Comparison of ENCODE assay signal across 8 cellular contexts in genomic region chr4:15234101-15234500, GRCh38.
DNase-seq lines count a peak whose midpoint lies in the region; ATAC-seq, FAIRE-seq and TF ChIP-seq lines count a peak whose summit lies in the region.

No MANE protein-coding gene starts in this region.

- no peaks in the 10 kb centered on the region for H3K36me3 Mint-ChIP-seq in T-cell
- no peaks in the 10 kb centered on the region for H3K36me3 Mint-ChIP-seq in stimulated activated memory B cell treated with anti-CD40 and anti-IgM and Interleukin-4, amounts not matched to agents 10 μg/mL and 1 μg/mL and 100 μg/mL, for 72 hours

- H3K4me1 Mint-ChIP-seq in T-cell: peaks cover 30 to 40% (median 32%) of the 10 kb centered on the region in 3 donors
- peaks cover 19% of the 10 kb centered on the region for H3K4me1 Mint-ChIP-seq in stimulated activated memory B cell treated with anti-CD40 and anti-IgM and Interleukin-4, amounts not matched to agents 10 μg/mL and 1 μg/mL and 100 μg/mL, for 72 hours

- H3K4me3 Mint-ChIP-seq in T-cell: peak overlapping the region; percentile 4 to 79 (median 37)
- no peak overlapping the region for H3K4me3 Mint-ChIP-seq in stimulated activated memory B cell treated with anti-CD40 and anti-IgM and Interleukin-4, amounts not matched to agents 10 μg/mL and 1 μg/mL and 100 μg/mL, for 72 hours

- peak overlapping the region; percentile 89 for H3K27ac Mint-ChIP-seq in T-cell
- peak overlapping the region; percentile 22 for H3K27ac Mint-ChIP-seq in stimulated activated memory B cell treated with anti-CD40 and anti-IgM and Interleukin-4, amounts not matched to agents 10 μg/mL and 1 μg/mL and 100 μg/mL, for 72 hours

- H3K27me3 Mint-ChIP-seq in T-cell: no peaks in the 10 kb centered on the region
- H3K27me3 Mint-ChIP-seq in stimulated activated memory B cell treated with anti-CD40 and anti-IgM and Interleukin-4, amounts not matched to agents 10 μg/mL and 1 μg/mL and 100 μg/mL, for 72 hours: no peaks in the 10 kb centered on the region

- ATAC-seq in T-cell (replicated peaks in 1 of 4): peak in 2 of 4 experiments; percentile 7 to 18
- ATAC-seq in stimulated activated memory B cell treated with anti-CD40 and anti-IgM and Interleukin-4, amounts not matched to agents 10 μg/mL and 1 μg/mL and 100 μg/mL, for 72 hours: no peak

- no peak for TF ChIP-seq POLR2A in H54 (IDR thresholded peaks at IDR 0.05; ENCODE audit: low read depth, low read length)

- CTCF ChIA-PET in T-cell (lab: Charles Lee) (interaction anchor here (0.5 to 3.7 kb wide), 5 partner anchors 8 to 224 kb away, joined by 4 to 33 read pairs (median 5); no protein-coding TSS in a partner anchor), GM10248 (lab: Yijun Ruan, JAX) (interaction anchor here (1.0 to 5.5 kb wide), 5 partner anchors 12 to 417 kb away, joined by 3 to 41 read pairs (median 14); no protein-coding TSS in a partner anchor)

- POLR2A ChIA-PET in T-cell (lab: Charles Lee) (interaction anchor here in 1 of 2 donors (0.6 kb wide), 1 partner anchor 10 kb away, joined by 5 read pairs; no protein-coding TSS in a partner anchor), GM10248 (lab: Yijun Ruan, JAX) (no interaction called here)

- no peak for TF ChIP-seq CTCF in foreskin fibroblast (IDR thresholded peaks at IDR 0.05; ENCODE audit: low read depth, low read length)
- TF ChIP-seq CTCF in GM10248 (IDR thresholded peaks at IDR 0.05; ENCODE audit: control extremely low read depth, extremely low read depth, low read depth, missing control alignments): no peak

- no peak overlapping the region for H3K4me3 ChIP-seq in foreskin fibroblast (ENCODE audit: low read depth in 1 of 2, low read length in 2 of 2)

- no peak for FAIRE-seq in H54 (lab: Jason Lieb, UNC)

- peak; percentile 14 for DNase-seq in H54 (ENCODE audit: insufficient read length, low spot score)
- DNase-seq in T-cell: no peak
- DNase-seq in foreskin fibroblast: peak; percentile 90 to 91
- DNase-seq in DMS153 (lab: John Stamatoyannopoulos, UW): no peak
- DNase-seq in GM10248 (ENCODE audit: extremely low spot score): no peak
- DNase-seq in SHP77 (lab: John Stamatoyannopoulos, UW): no peak
- DNase-seq in SHP77 treated with DMSO at 0.1 percent for 48 hours (lab: John Stamatoyannopoulos, UW): no peak

- H3K9me3 Mint-ChIP-seq in T-cell: no peaks in the 10 kb centered on the region
- H3K9me3 Mint-ChIP-seq in stimulated activated memory B cell treated with anti-CD40 and anti-IgM and Interleukin-4, amounts not matched to agents 10 μg/mL and 1 μg/mL and 100 μg/mL, for 72 hours: no peaks in the 10 kb centered on the region

Comparison
In these comparisons a context has a peak if more than half of its experiments do, and no peak if none do; other contexts are left out.
1. DNase-seq: peak in H54 (single experiment) and foreskin fibroblast (2 of 2); none in T-cell (0 of 34), DMS153 (single experiment), GM10248 (single experiment), SHP77 (0 of 2) and SHP77 treated with DMSO at 0.1 percent for 48 hours (single experiment).